ENCODE assay signal across 4 cellular contexts in the genomic region with DNA sequence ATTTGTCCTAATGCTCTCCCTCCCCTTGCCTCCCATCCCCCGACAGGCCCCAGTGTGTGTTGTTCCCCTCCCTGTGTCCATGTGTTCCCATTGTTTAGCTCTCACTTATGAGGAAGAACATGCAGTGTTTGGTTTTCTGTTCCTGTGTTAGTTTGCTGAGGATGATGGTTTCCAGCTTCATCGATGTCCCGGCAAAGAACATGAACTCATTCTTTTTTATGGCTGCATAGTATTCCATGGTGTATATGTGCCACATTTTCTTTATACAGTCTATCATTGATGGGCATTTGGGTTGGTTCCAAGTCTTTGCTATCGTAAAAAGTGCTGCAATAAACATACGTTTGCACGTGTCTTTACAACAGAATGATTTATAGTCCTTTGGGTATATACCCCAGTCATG. TPM values are rescaled to one million over a fixed set of nuclear protein-coding genes. Genes with fewer than 3 reads are reported as not detected.
"Had no signal": no experiment of that assay in that cellular context is flagged by ENCODE, and none has a peak within 500 bp of the region (broad histone marks: within the 10 kb centered on the region; RNA-seq: fewer than 3 reads in every experiment).

No MANE protein-coding gene starts in this region.

RNA-seq across cellular contexts. Expression of a gene that starts 52.4 kb away (rescaled TPM):
- total RNA-seq: HT-29, IMR-90 had no signal
- polyA plus RNA-seq: HepG2, IMR-90 had no signal

RNA-seq across cellular contexts. Expression of a gene that starts 59.3 kb away (rescaled TPM):
- total RNA-seq: HepG2, HT-29, HT1080, IMR-90 had no signal
- polyA plus RNA-seq: HepG2 had no signal
